In genomic region chr18:79204889-79205807, GRCh38 we compare ENCODE assay signal across 8 cellular contexts.
"Had no signal": no experiment of that assay in that cellular context is flagged by ENCODE, and none has a peak within 500 bp of the region (broad histone marks: within the 10 kb centered on the region; RNA-seq: fewer than 3 reads in every experiment).

No MANE protein-coding gene starts in this region.

- H3K4me1 Mint-ChIP-seq: GM23338, H9 had no signal

- ATAC-seq: GM23338 had no signal

- FAIRE-seq: H1, H54, HTR-8/SVneo had no signal

- H3K4me3 Mint-ChIP-seq: GM23338, H9, IgD-negative memory B cell had no signal

- H2AFZ ChIP-seq: GM23338 had no signal

- H3K4me3 ChIP-seq: GM23338 had no signal

- H3K4me2 ChIP-seq: GM23338 had no signal

- H3K27me3 Mint-ChIP-seq: IgD-negative memory B cell had no signal

- DNase-seq: H9, HCEC 1CT, KBM-7 had no signal

- H3K9me3 Mint-ChIP-seq: IgD-negative memory B cell had no signal

- H3K27ac Mint-ChIP-seq: GM23338, IgD-negative memory B cell had no signal
